In the genomic region with DNA sequence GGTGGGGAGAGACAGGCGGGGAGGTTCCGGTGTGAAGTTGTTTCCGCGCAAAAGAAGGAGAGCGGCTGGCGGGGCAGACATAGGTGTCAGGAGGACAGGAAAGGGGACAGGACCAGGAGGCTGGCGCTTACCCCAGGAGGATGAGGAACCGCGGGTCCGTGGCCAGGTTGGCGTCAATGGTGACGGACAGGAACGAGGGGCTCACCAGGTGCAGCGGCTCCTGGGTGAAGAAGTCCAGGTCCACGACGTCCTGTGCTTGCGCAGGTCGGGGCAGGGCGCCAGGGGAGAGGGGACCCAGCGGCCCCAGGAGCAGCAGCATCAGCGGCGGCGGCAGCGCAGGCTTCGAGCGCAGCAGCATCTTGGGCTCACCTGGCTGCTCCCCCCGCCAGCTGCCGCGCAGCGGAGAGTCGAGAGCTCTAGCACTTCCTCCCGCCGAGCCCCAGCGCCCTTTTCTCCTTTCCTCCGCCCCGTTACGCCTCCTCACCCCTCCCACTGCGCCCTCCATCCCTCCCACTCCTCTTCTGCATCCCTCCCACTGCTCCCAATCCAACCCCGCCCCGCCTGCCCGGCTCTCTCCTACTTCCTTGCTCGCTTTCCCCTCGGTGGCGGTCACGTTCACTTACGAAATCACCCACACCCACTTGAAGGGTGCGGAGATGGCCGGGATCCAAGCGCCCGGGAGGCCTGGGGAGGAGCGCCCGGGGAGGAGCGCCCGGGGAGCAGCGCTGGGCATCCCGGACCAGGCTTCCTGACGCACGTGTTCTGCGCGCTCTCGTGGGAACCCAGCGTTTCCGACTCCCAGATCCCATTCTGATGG, we compare ENCODE assay signal across 8 cellular contexts. TPM values are rescaled to one million over a fixed set of nuclear protein-coding genes. Genes with fewer than 3 reads are reported as not detected.
DNase-seq lines count a peak whose midpoint lies in the region; ATAC-seq and TF ChIP-seq lines count a peak whose summit lies in the region.

A gene (minus strand): TSS at position 424 of the 817 bp plus-strand sequence. CDS start 66 bp downstream, at position 358.

- no peaks in the 10 kb centered on the region for H3K79me2 ChIP-seq in GM23248 (ENCODE audit: insufficient read depth)
- H3K79me2 ChIP-seq in Loucy (ENCODE audit: insufficient read depth, low read length) = no peaks in the 10 kb centered on the region
- no peaks in the 10 kb centered on the region for H3K79me2 ChIP-seq in parathyroid adenoma

- TF ChIP-seq CTCF in Loucy (conservative IDR thresholded peaks at IDR 0.05; ENCODE audit: low read length) (no peak), parathyroid adenoma (IDR thresholded peaks at IDR 0.05) (no peak), upper lobe of left lung (IDR thresholded peaks at IDR 0.05) (no peak)

- peaks cover 16% of the 10 kb centered on the region for H3K4me1 Mint-ChIP-seq in activated naive CD4-positive, alpha-beta T cell treated with anti-CD3 and anti-CD28 coated beads for 36 hours (ENCODE audit: low read depth)

- H3K27me3 Mint-ChIP-seq in activated naive CD4-positive, alpha-beta T cell treated with anti-CD3 and anti-CD28 coated beads for 36 hours (ENCODE audit: low read depth) = peaks cover under 1% of the 10 kb centered on the region

- 2% methylated on average over 36 to 53 of the region's 63 CpGs for WGBS in GM23248 (ENCODE audit: low coverage in 1 of 2, low lambda C conversion rate in 2 of 2, missing lambda C conversion rate in 2 of 2), 2 experiments
- WGBS in upper lobe of left lung, 2 donors = 1% methylated on average over 34 to 60 of the region's 63 CpGs

- peak in 1 of 4 donors; percentile 49 for TF ChIP-seq EP300 in upper lobe of left lung (IDR thresholded peaks at IDR 0.05)

- H3K4me1 ChIP-seq in GM23248 (ENCODE audit: insufficient read depth) (no peaks in the 10 kb centered on the region), Loucy (ENCODE audit: insufficient read depth, low read length, poor library complexity, severe bottlenecking) (peaks cover 14% of the 10 kb centered on the region), SJSA1 (replicated peaks) (peaks cover 12% of the 10 kb centered on the region), parathyroid adenoma (no peaks in the 10 kb centered on the region), upper lobe of left lung (peaks cover 0 to 16% (median 16%) of the 10 kb centered on the region in 4 donors)

- DNase-seq in DMS53 (lab: John Stamatoyannopoulos, UW) = peak; percentile 92
- peak; percentile 63 for DNase-seq in GM23248
- DNase-seq in SJSA1 (ENCODE audit: low read depth in 1 of 2, low spot score in 2 of 2) = peak; percentile 65 to 83
- peak; percentile 81 for DNase-seq in activated naive CD4-positive, alpha-beta T cell treated with anti-CD3 and anti-CD28 coated beads for 36 hours
- peak; percentile 92 for DNase-seq in Right ventricle myocardium superior
- DNase-seq in upper lobe of left lung = peak; percentile 92 to 95

- H3K36me3 Mint-ChIP-seq in activated naive CD4-positive, alpha-beta T cell treated with anti-CD3 and anti-CD28 coated beads for 36 hours (ENCODE audit: low read depth) = no peaks in the 10 kb centered on the region

- H3K9me3 Mint-ChIP-seq in activated naive CD4-positive, alpha-beta T cell treated with anti-CD3 and anti-CD28 coated beads for 36 hours = peaks cover 5% of the 10 kb centered on the region

- H3K9ac ChIP-seq in GM23248 (peak within 1 kb of the TSS; percentile 51), Loucy (ENCODE audit: low read depth, low read length, poor library complexity, severe bottlenecking) (no peak within 1 kb of the TSS), parathyroid adenoma (no peak within 1 kb of the TSS)

- intact Hi-C loops in activated naive CD4-positive, alpha-beta T cell treated with anti-CD3 and anti-CD28 coated beads for 36 hours (cut with micrococcal nuclease) = loop anchor here (1.0 to 2.0 kb wide), 7 partner anchors 14 to 122 kb away; a partner anchor contains a TSS
- intact Hi-C loops in Right ventricle myocardium superior (cut with DNase I) = no loop called here

- TF ChIP-seq POLR2A in upper lobe of left lung (IDR thresholded peaks at IDR 0.05) = peak in 2 of 4 donors; percentile 63 to 81

- peaks cover 6% of the 10 kb centered on the region; the same call in 1 of the 2 replicates for H3F3A ChIP-seq in GM23248 (ENCODE audit: insufficient read depth)
- no peaks in the 10 kb centered on the region for H3F3A ChIP-seq in Loucy (ENCODE audit: low read depth)

- in situ Hi-C loops in GM23248 (cut with MboI) = no loop called here

- no peaks in the 10 kb centered on the region for H4K20me1 ChIP-seq in GM23248 (ENCODE audit: insufficient read depth)
- no peaks in the 10 kb centered on the region for H4K20me1 ChIP-seq in Loucy (ENCODE audit: insufficient read depth, low read length, poor library complexity, severe bottlenecking)

- H3K4me3 ChIP-seq in GM23248 (peak within 1 kb of the TSS; percentile 76), Loucy (ENCODE audit: low read length, poor library complexity, severe bottlenecking) (peak within 1 kb of the TSS; percentile 73), SJSA1 (peak within 1 kb of the TSS; percentile 44), parathyroid adenoma (ENCODE audit: low read depth, low read length) (peak within 1 kb of the TSS; percentile 43), upper lobe of left lung (peak within 1 kb of the TSS; percentile 4 to 66 (median 54))

- H2AFZ ChIP-seq in GM23248 = peak within 1 kb of the TSS; percentile 85
- H2AFZ ChIP-seq in Loucy (ENCODE audit: low read length) = peak within 1 kb of the TSS; percentile 96
- peak within 1 kb of the TSS; percentile 78 for H2AFZ ChIP-seq in parathyroid adenoma

- peak within 1 kb of the TSS; percentile 51 for H3K27ac Mint-ChIP-seq in activated naive CD4-positive, alpha-beta T cell treated with anti-CD3 and anti-CD28 coated beads for 36 hours

- H3K27me3 ChIP-seq in GM23248 (replicated peaks; ENCODE audit: insufficient read depth) = peaks cover 13% of the 10 kb centered on the region
- H3K27me3 ChIP-seq in Loucy (ENCODE audit: insufficient read depth, low read length, poor library complexity, severe bottlenecking) = peaks cover 25% of the 10 kb centered on the region
- no peaks in the 10 kb centered on the region for H3K27me3 ChIP-seq in SJSA1 (replicated peaks)
- no peaks in the 10 kb centered on the region for H3K27me3 ChIP-seq in parathyroid adenoma (ENCODE audit: control insufficient read depth, insufficient read depth, low read length)
- no peaks in the 10 kb centered on the region for H3K27me3 ChIP-seq in upper lobe of left lung

- H3K4me2 ChIP-seq in GM23248 (ENCODE audit: unreplicated experiment) (peak within 1 kb of the TSS; percentile 81), Loucy (ENCODE audit: low read depth, low read length, poor library complexity, severe bottlenecking) (peak within 1 kb of the TSS; percentile 97), parathyroid adenoma (ENCODE audit: low read length) (peak within 1 kb of the TSS; percentile 79)

- CTCF ChIA-PET in activated naive CD4-positive, alpha-beta T cell treated with anti-CD3 and anti-CD28 coated beads for 36 hours (lab: Charles Lee) = interaction anchor here (0.5 to 1.5 kb wide), 5 partner anchors 84 to 879 kb away, joined by 3 to 4 read pairs (median 4); no protein-coding TSS in a partner anchor

- no peaks in the 10 kb centered on the region for H3K9me2 ChIP-seq in GM23248 (ENCODE audit: insufficient read depth)
- H3K9me2 ChIP-seq in Loucy (replicated peaks; ENCODE audit: low read depth, low read length) = no peaks in the 10 kb centered on the region

- H3K27ac ChIP-seq in GM23248 (no peak within 1 kb of the TSS), SJSA1 (no peak within 1 kb of the TSS), parathyroid adenoma (no peak within 1 kb of the TSS), upper lobe of left lung (peak within 1 kb of the TSS in 2 of 4 donors; percentile 66 to 69)

- H3K4me3 Mint-ChIP-seq in activated naive CD4-positive, alpha-beta T cell treated with anti-CD3 and anti-CD28 coated beads for 36 hours = peak within 1 kb of the TSS; percentile 84

- H3K36me3 ChIP-seq in GM23248 (ENCODE audit: low read depth) = no peaks in the 10 kb centered on the region
- no peaks in the 10 kb centered on the region for H3K36me3 ChIP-seq in Loucy (ENCODE audit: insufficient read depth, low read length)
- no peaks in the 10 kb centered on the region for H3K36me3 ChIP-seq in SJSA1
- H3K36me3 ChIP-seq in parathyroid adenoma (ENCODE audit: control insufficient read depth, insufficient read depth, low read length) = no peaks in the 10 kb centered on the region
- H3K36me3 ChIP-seq in upper lobe of left lung = no peaks in the 10 kb centered on the region

- H3K9me3 ChIP-seq in GM23248 (ENCODE audit: low read depth) (no peaks in the 10 kb centered on the region), Loucy (ENCODE audit: insufficient read depth, low read depth, low read length) (no peaks in the 10 kb centered on the region), SJSA1 (replicated peaks) (no peaks in the 10 kb centered on the region), parathyroid adenoma (ENCODE audit: control insufficient read depth, low read length) (no peaks in the 10 kb centered on the region), upper lobe of left lung (peaks cover 0 to 9% (median 0%) of the 10 kb centered on the region in 4 donors)

- ATAC-seq in Right ventricle myocardium superior (ENCODE audit: poor library complexity) (peak; percentile 96), upper lobe of left lung (ENCODE audit: low FRiP score in 2 of 2) (peak; percentile 96 to 97)

RNA-seq across cellular contexts. Expression of the gene that starts here (rescaled TPM):
- total RNA-seq in GM23248 (2014; rRNA removed; shearing (Covaris generic)) = 0.54 and 1.0 TPM in 2 replicates
- polyA plus RNA-seq in GM23248 (2016; fragmentation: Nextera tagmentation; extraction: Ambion mirVana) = 0.96 and 1.5 TPM in 2 replicates
- 6.0 and 9.6 TPM in 2 replicates for total RNA-seq in SJSA1 (2014; rRNA removed; shearing (Covaris generic))
- total RNA-seq in activated naive CD4-positive, alpha-beta T cell treated with anti-CD3 and anti-CD28 coated beads for 36 hours = 10 to 100 TPM; 13.5 to 16.1 TPM
- total RNA-seq in Right ventricle myocardium superior (1.5 TPM), upper lobe of left lung (1 to 10 TPM; 2.1 to 9.1 (median 5.2) TPM)
